ENCODE assay signal across 8 cellular contexts in the genomic region with DNA sequence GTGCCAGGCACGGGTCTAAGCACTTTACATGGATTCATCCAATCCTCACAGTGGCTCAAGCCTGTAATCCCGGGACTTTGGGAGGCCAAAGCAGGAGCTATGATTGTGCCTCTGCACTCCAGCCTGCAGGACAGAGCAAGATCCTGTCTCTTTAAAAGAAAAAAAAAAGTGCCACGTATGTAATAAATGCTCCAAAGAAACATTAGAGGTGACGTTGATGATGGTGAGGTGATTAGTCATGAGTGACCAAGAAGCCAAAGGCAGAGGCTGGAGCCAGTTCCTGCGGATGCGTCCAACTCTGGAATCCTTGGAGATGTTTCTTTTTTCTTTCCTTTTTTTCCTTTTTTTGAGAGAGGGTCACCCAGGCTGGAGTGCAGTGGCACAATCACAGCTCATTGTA. TPM values are rescaled to one million over a fixed set of nuclear protein-coding genes. Genes with fewer than 3 reads are reported as not detected.
A peak's percentile ranks its signal among the peaks of the same experiment; 100 is the strongest.
DNase-seq lines count a peak whose midpoint lies in the region; ATAC-seq and TF ChIP-seq lines count a peak whose summit lies in the region.

No MANE protein-coding gene starts in this region.

- no TSS peak for BruUV-seq in MCF 10A (replicated peaks; lab: Mats Ljungman, UMichigan)

- H3K36me3 ChIP-seq in kidney epithelial cell (ENCODE audit: control insufficient read depth, insufficient read depth, low read length) (no peaks in the 10 kb centered on the region), thoracic aorta (no peaks in the 10 kb centered on the region), HAP-1 (replicated peaks) (no peaks in the 10 kb centered on the region)
- H3K36me3 ChIP-seq in CD4-positive, alpha-beta memory T cell (ENCODE audit: insufficient read depth, low read length), result no peaks in the 10 kb centered on the region

- H3K4me3 Mint-ChIP-seq in MCF 10A (ENCODE audit: unreplicated experiment), result no peak overlapping the region
- H3K4me3 Mint-ChIP-seq in CD4-positive, alpha-beta memory T cell, result no peak overlapping the region

- in situ Hi-C loops in HAP-1 (cut with MboI; ENCODE audit: low sequenced_read_pairs), result no loop called here

- no peaks in the 10 kb centered on the region for H3K36me3 Mint-ChIP-seq in MCF 10A (ENCODE audit: insufficient read depth, unreplicated experiment)
- H3K36me3 Mint-ChIP-seq in CD4-positive, alpha-beta memory T cell, result no peaks in the 10 kb centered on the region

- POLR2A ChIA-PET in MCF 10A (lab: Yijun Ruan, JAX), result interaction anchor here (0.5 to 1.3 kb wide), 4 partner anchors 13 to 1303 kb away, joined by 3 to 5 read pairs (median 3); no protein-coding TSS in a partner anchor
- POLR2A ChIA-PET in CD4-positive, alpha-beta memory T cell (lab: Charles Lee; ENCODE audit: partially characterized antibody), result no interaction called here

- H3K9me3 Mint-ChIP-seq in MCF 10A (ENCODE audit: unreplicated experiment), result no peaks in the 10 kb centered on the region
- H3K9me3 Mint-ChIP-seq in CD4-positive, alpha-beta memory T cell, result no peaks in the 10 kb centered on the region

- peak; percentile 24 for DNase-seq in HK-2 (ENCODE audit: unreplicated experiment)
- peak; percentile 83 for DNase-seq in MCF 10A (ENCODE audit: unreplicated experiment)
- peak; percentile 61 for DNase-seq in kidney epithelial cell (ENCODE audit: low read depth)
- no peak for DNase-seq in thoracic aorta (ENCODE audit: low spot score)
- no peak for DNase-seq in NCI-H446 treated with DMSO at 0.1 percent for 48 hours (lab: John Stamatoyannopoulos, UW)
- DNase-seq in CD4-positive, alpha-beta memory T cell, result no peak
- no peak for DNase-seq in HAP-1 (ENCODE audit: low spot score in 2 of 2)

- H3K4me1 ChIP-seq in thoracic aorta (ENCODE audit: control insufficient read depth in 1 of 2, low read depth in 2 of 2) (peaks cover 13 to 15% of the 10 kb centered on the region in 2 donors), HAP-1 (no peaks in the 10 kb centered on the region)
- no peaks in the 10 kb centered on the region for H3K4me1 ChIP-seq in CD4-positive, alpha-beta memory T cell (ENCODE audit: insufficient read depth, low read length)

- H3K27ac ChIP-seq in thoracic aorta, result peak overlapping the region; percentile 40 to 73
- no peak overlapping the region for H3K27ac ChIP-seq in CD4-positive, alpha-beta memory T cell (ENCODE audit: low read depth, low read length)

- H3K4me3 ChIP-seq in kidney epithelial cell (ENCODE audit: low read depth, low read length) (no peak overlapping the region), thoracic aorta (no peak overlapping the region), HAP-1 (no peak overlapping the region)
- no peak overlapping the region for H3K4me3 ChIP-seq in CD4-positive, alpha-beta memory T cell (ENCODE audit: low read length in 2 of 2)

- TF ChIP-seq CTCF in MCF 10A (IDR thresholded peaks at IDR 0.05; ENCODE audit: unreplicated experiment), result no peak
- no peak for TF ChIP-seq CTCF in kidney epithelial cell (IDR thresholded peaks at IDR 0.05; ENCODE audit: insufficient read depth, low read length, poor library complexity, severe bottlenecking)
- TF ChIP-seq CTCF in thoracic aorta (IDR thresholded peaks at IDR 0.05), result no peak

- intact Hi-C loops in MCF 10A (cut with micrococcal nuclease), result loop anchor here (10.0 kb wide), 1 partner anchor 60 kb away; the partner anchor contains the start of gene SIAH1
- intact Hi-C loops in CD4-positive, alpha-beta memory T cell (cut with micrococcal nuclease), result no loop called here

- peak; percentile 86 for ATAC-seq in thoracic aorta (ENCODE audit: insufficient number of reproducible peaks, low FRiP score, low read depth)
- no peak for ATAC-seq in HG03520 (IDR thresholded peaks at IDR 0.05; ENCODE audit: unreplicated experiment)

- CTCF ChIA-PET in MCF 10A (lab: Yijun Ruan, JAX), result interaction anchor here (0.5 to 2.0 kb wide), 5 partner anchors 9 to 321 kb away, joined by 3 to 6 read pairs (median 4); no protein-coding TSS in a partner anchor
- CTCF ChIA-PET in CD4-positive, alpha-beta memory T cell (lab: Charles Lee; ENCODE audit: partially characterized antibody), result no interaction called here

- H3K9me3 ChIP-seq in thoracic aorta (no peaks in the 10 kb centered on the region), HAP-1 (no peaks in the 10 kb centered on the region)
- no peaks in the 10 kb centered on the region for H3K9me3 ChIP-seq in CD4-positive, alpha-beta memory T cell (ENCODE audit: control insufficient read depth in 1 of 2, low read length in 2 of 2)

- H3K27ac Mint-ChIP-seq in MCF 10A (ENCODE audit: low read depth, unreplicated experiment), result peak overlapping the region; percentile 67
- no peak overlapping the region for H3K27ac Mint-ChIP-seq in CD4-positive, alpha-beta memory T cell

- H3K27me3 Mint-ChIP-seq in MCF 10A (ENCODE audit: insufficient read depth, unreplicated experiment), result no peaks in the 10 kb centered on the region
- H3K27me3 Mint-ChIP-seq in CD4-positive, alpha-beta memory T cell, result no peaks in the 10 kb centered on the region

- peaks cover 10% of the 10 kb centered on the region for H3K4me1 Mint-ChIP-seq in MCF 10A (ENCODE audit: insufficient read depth, unreplicated experiment)
- no peaks in the 10 kb centered on the region for H3K4me1 Mint-ChIP-seq in CD4-positive, alpha-beta memory T cell

- H3K27me3 ChIP-seq in kidney epithelial cell (ENCODE audit: control insufficient read depth, insufficient read depth, low read length) (no peaks in the 10 kb centered on the region), thoracic aorta (replicated peaks; ENCODE audit: insufficient read depth) (no peaks in the 10 kb centered on the region), HAP-1 (ENCODE audit: low read depth) (no peaks in the 10 kb centered on the region)
- H3K27me3 ChIP-seq in CD4-positive, alpha-beta memory T cell (ENCODE audit: insufficient read depth, low read length), result no peaks in the 10 kb centered on the region

RNA-seq across cellular contexts. Expression of gene SIAH1, which starts 59.4 kb away (rescaled TPM):
- total RNA-seq in MCF 10A (2022) (19.9 and 22.4 TPM in 2 replicates), kidney epithelial cell (30.3 and 31.0 TPM in 2 replicates), thoracic aorta (10 to 100 TPM; 28.2 to 40.8 TPM)
- 10 to 100 TPM; 11.9 to 14.9 TPM for total RNA-seq in CD4-positive, alpha-beta memory T cell
- polyA plus RNA-seq in CD4-positive, alpha-beta memory T cell, result 10 to 100 TPM; 11.9 to 13.5 TPM

Comparison
In these comparisons a context has a peak if more than half of its experiments do, and no peak if none do; other contexts are left out.
1. DNase-seq: peak in HK-2 (single experiment), MCF 10A (single experiment) and kidney epithelial cell (single experiment); none in thoracic aorta (single experiment), NCI-H446 treated with DMSO at 0.1 percent for 48 hours (single experiment), CD4-positive, alpha-beta memory T cell (0 of 5) and HAP-1 (0 of 2).